Comparison of ENCODE assay signal across 2 cellular contexts in the genomic region with DNA sequence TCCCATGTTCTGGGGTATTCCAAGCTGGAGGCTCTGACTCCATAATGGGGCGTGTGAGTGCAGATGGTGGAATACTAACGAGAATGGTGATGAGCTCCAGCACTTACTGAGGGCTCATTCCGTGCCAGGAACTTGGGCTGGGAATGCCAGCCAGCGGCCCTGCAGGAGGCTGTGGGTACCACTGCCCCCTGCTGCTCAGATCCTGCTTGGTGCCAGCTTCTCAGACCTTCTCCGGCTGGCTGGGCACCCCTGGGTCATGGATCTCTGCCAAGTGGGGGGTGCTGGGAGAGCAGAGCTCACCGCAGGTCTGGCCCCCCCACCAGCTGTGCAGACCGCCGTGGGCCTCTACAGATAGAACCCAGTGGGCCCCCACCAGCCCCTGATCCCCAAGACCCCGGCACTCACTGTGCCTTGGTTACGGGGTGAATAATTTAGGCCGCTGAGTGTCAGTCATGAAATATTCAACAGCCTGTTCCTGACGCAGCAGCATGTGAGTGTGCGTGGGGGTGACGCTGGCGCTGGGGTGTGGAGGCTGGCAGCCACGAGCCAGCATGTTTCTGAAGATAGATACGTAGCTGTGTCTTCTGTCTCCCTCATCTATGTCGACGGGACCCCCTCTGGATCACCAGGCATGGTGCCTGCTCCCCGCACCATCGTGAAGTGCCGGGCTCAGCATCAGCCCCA. TPM values are rescaled to one million over a fixed set of nuclear protein-coding genes. Genes with fewer than 3 reads are reported as not detected.
DNase-seq lines count a peak whose midpoint lies in the region; TF ChIP-seq lines count a peak whose summit lies in the region.
"Not testable (repeated sequence)": the region's sequence is repeated elsewhere in the genome, so short reads cannot be mapped to it uniquely, and the experiment has no call there.

No MANE protein-coding gene starts in this region.

- not testable (repeated sequence) for H3K36me3 ChIP-seq in cardiac muscle cell

- peak; percentile 7 for TF ChIP-seq CTCF in cardiac muscle cell (IDR thresholded peaks at IDR 0.05; ENCODE audit: low read depth, low read length)

- H3K4me1 ChIP-seq in cardiac muscle cell (ENCODE audit: low read depth), result not testable (repeated sequence)

- not testable (repeated sequence) for H3K4me3 ChIP-seq in cardiac muscle cell

- peak; percentile 76 for DNase-seq in HT-29 (ENCODE audit: low spot score)
- not testable (repeated sequence) for DNase-seq in cardiac muscle cell (ENCODE audit: low read depth in 1 of 2, low spot score in 1 of 2)

- H3K27me3 ChIP-seq in cardiac muscle cell, result peaks cover 40% of the 10 kb centered on the region

- H3K27ac ChIP-seq in cardiac muscle cell, result not testable (repeated sequence)

- H3K9me3 ChIP-seq in cardiac muscle cell (ENCODE audit: low read depth), result not testable (repeated sequence)

RNA-seq across cellular contexts. Expression of gene ESPN, which starts 12.6 kb away (rescaled TPM):
- 1.9 and 5.2 TPM in 2 replicates for total RNA-seq in HT-29 (2014; rRNA removed; shearing (Covaris generic))
- 9.7 and 18.1 TPM in 2 replicates for total RNA-seq in cardiac muscle cell
- 8.0 and 9.7 TPM in 2 replicates for polyA plus RNA-seq in cardiac muscle cell

RNA-seq across cellular contexts. Expression of gene HES2, which starts 17.4 kb away (rescaled TPM):
- total RNA-seq in HT-29 (2014; rRNA removed; shearing (Covaris generic)), result 0.16 TPM in 1 of 2 replicates, not detected in the other
- total RNA-seq in cardiac muscle cell, result not detected in 2 replicates
- 0.09 TPM in 1 of 2 replicates, not detected in the other for polyA plus RNA-seq in cardiac muscle cell

RNA-seq across cellular contexts. Expression of gene TNFRSF25, which starts 28.8 kb away (rescaled TPM):
- 9.7 and 15.0 TPM in 2 replicates for total RNA-seq in HT-29 (2014; rRNA removed; shearing (Covaris generic))
- 24.4 and 31.4 TPM in 2 replicates for total RNA-seq in cardiac muscle cell
- 11.3 and 11.8 TPM in 2 replicates for polyA plus RNA-seq in cardiac muscle cell

RNA-seq across cellular contexts. Expression of gene ACOT7, which starts 43.6 kb away (rescaled TPM):
- 31.7 and 33.9 TPM in 2 replicates for total RNA-seq in HT-29 (2014; rRNA removed; shearing (Covaris generic))
- total RNA-seq in cardiac muscle cell, result 11.8 and 24.2 TPM in 2 replicates
- polyA plus RNA-seq in cardiac muscle cell, result 22.3 and 51.2 TPM in 2 replicates

RNA-seq across cellular contexts. Expression of gene PLEKHG5, which starts 54.3 kb away (rescaled TPM):
- total RNA-seq in HT-29 (2014; rRNA removed; shearing (Covaris generic)), result 12.5 and 14.6 TPM in 2 replicates
- total RNA-seq in cardiac muscle cell, result 21.8 and 34.8 TPM in 2 replicates
- 9.6 and 18.7 TPM in 2 replicates for polyA plus RNA-seq in cardiac muscle cell
